ENCODE assay signal across 1 cellular context in the genomic region with DNA sequence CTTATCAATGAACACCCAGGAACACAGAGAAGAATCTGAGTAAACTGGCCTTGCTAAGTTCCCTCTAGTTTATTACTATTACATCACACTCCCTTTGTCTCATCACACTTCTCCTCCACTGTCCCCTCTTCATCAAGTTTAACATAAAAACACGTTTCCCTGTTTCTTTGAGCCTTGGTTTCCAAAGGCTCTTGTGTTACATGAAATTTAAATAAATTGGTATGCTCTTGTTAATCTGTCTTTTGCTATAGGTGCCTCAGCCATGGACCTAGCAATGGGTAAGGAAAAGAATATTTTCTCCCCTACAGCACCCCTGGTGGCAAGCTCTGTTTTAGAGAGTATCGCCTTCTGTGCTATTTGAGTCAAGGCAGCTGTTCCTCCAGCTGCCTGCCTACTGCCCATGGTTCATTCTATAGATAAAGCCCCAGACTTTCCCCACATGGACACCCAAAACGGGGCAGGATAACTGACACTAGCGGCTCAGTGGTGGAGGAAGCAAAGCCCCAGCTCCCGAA.
TF ChIP-seq lines count a peak whose summit lies in the region.

No MANE protein-coding gene starts in this region.

TF ChIP-seq in H1, 55 proteins besides CTCF, POLR2A, EP300 and RAD21:
- TF ChIP-seq SUZ12 (IDR thresholded peaks at IDR 0.05; ENCODE audit: low read length) (no peak), PHF8 (conservative IDR thresholded peaks at IDR 0.05; ENCODE audit: low read depth, low read length) (no peak), CHD2 (IDR thresholded peaks at IDR 0.05; ENCODE audit: low read length) (no peak), YY1 (IDR thresholded peaks at IDR 0.05; ENCODE audit: low read depth, low read length) (0 out of 2 replicates have a peak, but pooled peaks have one; percentile 5), TAF1 (IDR thresholded peaks at IDR 0.05; ENCODE audit: low read depth, low read length) (no peak), SIN3A (conservative IDR thresholded peaks at IDR 0.05 in 1 of 2, IDR thresholded peaks at IDR 0.05 in 1 of 2; ENCODE audit: low read depth in 1 of 2, low read length in 2 of 2) (no peak), TEAD4 (IDR thresholded peaks at IDR 0.05; ENCODE audit: low read depth, low read length) (no peak)
- TF ChIP-seq, protein P1, sequence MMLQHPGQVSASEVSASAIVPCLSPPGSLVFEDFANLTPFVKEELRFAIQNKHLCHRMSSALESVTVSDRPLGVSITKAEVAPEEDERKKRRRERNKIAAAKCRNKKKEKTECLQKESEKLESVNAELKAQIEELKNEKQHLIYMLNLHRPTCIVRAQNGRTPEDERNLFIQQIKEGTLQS (IDR thresholded peaks at IDR 0.05; ENCODE audit: insufficient read depth, low read depth, low read length), result no peak
